29 cellular contexts compared by ENCODE assay signal in genomic region chr14:82079553-82079952, GRCh38.
"Had no signal": no experiment of that assay in that cellular context is flagged by ENCODE, and none has a peak within 500 bp of the region (broad histone marks: within the 10 kb centered on the region; RNA-seq: fewer than 3 reads in every experiment).

No MANE protein-coding gene starts in this region.

- H3K4me3 ChIP-seq: colonic mucosa, esophagus squamous epithelium, gastrocnemius medialis, heart right ventricle, left lung, lower lobe of right lung, mucosa of descending colon had no signal

- H3K9me3 ChIP-seq: colonic mucosa, esophagus squamous epithelium, gastrocnemius medialis, left lung, lower lobe of right lung had no signal

- ATAC-seq: effector memory CD8-positive, alpha-beta T cell; esophagus mucosa; gastrocnemius medialis; heart right ventricle; left cardiac atrium; left lung; left ventricle myocardium superior; lower lobe of right lung; mucosa of descending colon; naive thymus-derived CD8-positive, alpha-beta T cell had no signal

- H3K36me3 ChIP-seq: colonic mucosa, esophagus squamous epithelium, gastrocnemius medialis, heart right ventricle, left lung, lower lobe of right lung had no signal

- H3K4me3 Mint-ChIP-seq: dendritic cell treated with granulocyte-macrophage colony-stimulating factor and Interleukin-4, amounts not matched to agents 40 ng/mL and 50 ng/mL, for 4 days; effector memory CD8-positive, alpha-beta T cell; endodermal cell; mesothelial cell of epicardium; naive B cell; naive thymus-derived CD8-positive, alpha-beta T cell had no signal

- H3K4me1 Mint-ChIP-seq: mesothelial cell of epicardium; naive B cell; naive thymus-derived CD8-positive, alpha-beta T cell had no signal

- H3K27me3 ChIP-seq: colonic mucosa, esophagus squamous epithelium, gastrocnemius medialis, heart right ventricle, left lung had no signal

- H3K4me1 ChIP-seq: colonic mucosa, esophagus squamous epithelium, gastrocnemius medialis, heart right ventricle, left lung, lower lobe of right lung had no signal

- H3K27me3 Mint-ChIP-seq: dendritic cell treated with granulocyte-macrophage colony-stimulating factor and Interleukin-4, amounts not matched to agents 40 ng/mL and 50 ng/mL, for 4 days; effector memory CD8-positive, alpha-beta T cell; naive B cell; naive thymus-derived CD8-positive, alpha-beta T cell had no signal

- FAIRE-seq: endometrium, islet of Langerhans, keratinocyte had no signal

- H3K9me3 Mint-ChIP-seq: dendritic cell treated with granulocyte-macrophage colony-stimulating factor and Interleukin-4, amounts not matched to agents 40 ng/mL and 50 ng/mL, for 4 days; endodermal cell; mesothelial cell of epicardium had no signal

- H3K27ac Mint-ChIP-seq: dendritic cell treated with granulocyte-macrophage colony-stimulating factor and Interleukin-4, amounts not matched to agents 40 ng/mL and 50 ng/mL, for 4 days; effector memory CD8-positive, alpha-beta T cell; endodermal cell; mesothelial cell of epicardium; naive B cell; naive thymus-derived CD8-positive, alpha-beta T cell had no signal

- H3K27ac ChIP-seq: colonic mucosa, epithelial cell of prostate, esophagus squamous epithelium, gastrocnemius medialis, heart right ventricle, left lung, lower lobe of right lung had no signal

- DNase-seq: colonic mucosa; cortex of kidney; effector CD8-positive, alpha-beta T cell; effector memory CD8-positive, alpha-beta T cell; endodermal cell; erythroblast; esophagus squamous epithelium; foreskin fibroblast; foreskin melanocyte; gastrocnemius medialis; glutamatergic neuron; head of caudate nucleus; heart right ventricle; hippocampal formation; left cardiac atrium; left lung; left ventricle myocardium superior; lower lobe of right lung; mesenchymal stem cell; mucosa of descending colon; naive B cell; naive thymus-derived CD8-positive, alpha-beta T cell had no signal

- H3K36me3 Mint-ChIP-seq: mesothelial cell of epicardium; naive B cell; naive thymus-derived CD8-positive, alpha-beta T cell had no signal
